9 cellular contexts compared by ENCODE assay signal in the genomic region with DNA sequence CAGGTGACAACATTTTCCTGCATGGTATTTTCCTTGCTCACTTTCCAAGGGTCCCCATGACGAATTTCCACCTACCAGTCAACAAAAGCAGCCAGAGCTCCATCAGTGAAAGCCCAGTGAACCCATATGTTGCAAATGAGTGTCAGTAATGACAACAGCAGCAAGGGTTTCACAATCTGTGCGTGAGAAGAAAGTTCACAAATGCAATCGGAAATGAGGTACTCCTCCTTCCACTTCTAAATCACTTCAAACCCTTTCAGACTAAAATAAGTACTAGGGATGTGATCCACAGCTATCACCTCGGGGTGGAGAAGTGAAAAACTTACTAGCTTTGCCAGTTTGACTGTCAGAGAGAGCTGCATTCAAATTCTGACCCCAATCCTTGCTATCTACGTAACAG. TPM values are rescaled to one million over a fixed set of nuclear protein-coding genes. Genes with fewer than 3 reads are reported as not detected.
A peak's percentile ranks its signal among the peaks of the same experiment; 100 is the strongest.
DNase-seq lines count a peak whose midpoint lies in the region; ATAC-seq and TF ChIP-seq lines count a peak whose summit lies in the region.
"Had no signal": no experiment of that assay in that cellular context is flagged by ENCODE, and none has a peak within 500 bp of the region (broad histone marks: within the 10 kb centered on the region; RNA-seq: fewer than 3 reads in every experiment).

No MANE protein-coding gene starts in this region.

- H3K4me3 ChIP-seq in skeletal muscle cell (ENCODE audit: low read depth, low read length): no peak overlapping the region

- ATAC-seq in GM19043 (IDR thresholded peaks at IDR 0.05; ENCODE audit: low read depth, unreplicated experiment) (peak; percentile 58), HG02885 (IDR thresholded peaks at IDR 0.05; ENCODE audit: poor library complexity, unreplicated experiment) (peak; percentile 87)
- no peak for ATAC-seq in activated CD8-positive, alpha-beta memory T cell treated with anti-CD3 and anti-CD28 coated beads, Interleukin-2, amount 10 ng/mL, durations not matched to agents 7 days and 5 days

- no peak overlapping the region for H3K27ac Mint-ChIP-seq in activated CD8-positive, alpha-beta memory T cell treated with anti-CD3 and anti-CD28 coated beads, Interleukin-2, amount 10 ng/mL, durations not matched to agents 7 days and 5 days

- H3K27me3 Mint-ChIP-seq in activated CD8-positive, alpha-beta memory T cell treated with anti-CD3 and anti-CD28 coated beads, Interleukin-2, amount 10 ng/mL, durations not matched to agents 7 days and 5 days: peaks cover 49% of the 10 kb centered on the region

- peak; percentile 94 for DNase-seq in skeletal muscle cell (ENCODE audit: low read depth)
- no peak for DNase-seq in activated CD8-positive, alpha-beta memory T cell treated with anti-CD3 and anti-CD28 coated beads, Interleukin-2, amount 10 ng/mL, durations not matched to agents 7 days and 5 days
- no peak for DNase-seq in DMS 273 (lab: John Stamatoyannopoulos, UW; ENCODE audit: unreplicated experiment)
- no peak for DNase-seq in medulla oblongata (ENCODE audit: extremely low spot score)
- DNase-seq: activated CD4-positive, CD25-positive, alpha-beta regulatory T cell; erythroblast had no signal

- H3K9me3 Mint-ChIP-seq in activated CD8-positive, alpha-beta memory T cell treated with anti-CD3 and anti-CD28 coated beads, Interleukin-2, amount 10 ng/mL, durations not matched to agents 7 days and 5 days (ENCODE audit: low read depth): no peaks in the 10 kb centered on the region

- CTCF ChIA-PET in activated CD8-positive, alpha-beta memory T cell treated with anti-CD3 and anti-CD28 coated beads, Interleukin-2, amount 10 ng/mL, durations not matched to agents 7 days and 5 days (lab: Charles Lee): no interaction called here

- no peak overlapping the region for H3K4me3 Mint-ChIP-seq in activated CD8-positive, alpha-beta memory T cell treated with anti-CD3 and anti-CD28 coated beads, Interleukin-2, amount 10 ng/mL, durations not matched to agents 7 days and 5 days

- peaks cover 16% of the 10 kb centered on the region for H3K4me1 Mint-ChIP-seq in activated CD8-positive, alpha-beta memory T cell treated with anti-CD3 and anti-CD28 coated beads, Interleukin-2, amount 10 ng/mL, durations not matched to agents 7 days and 5 days

- H3K36me3 Mint-ChIP-seq in activated CD8-positive, alpha-beta memory T cell treated with anti-CD3 and anti-CD28 coated beads, Interleukin-2, amount 10 ng/mL, durations not matched to agents 7 days and 5 days: no peaks in the 10 kb centered on the region

TF ChIP-seq in PFSK-1, 5 proteins besides CTCF, POLR2A, EP300 and RAD21:
- TF ChIP-seq SIN3A (IDR thresholded peaks at IDR 0.05; ENCODE audit: borderline replicate concordance, insufficient read depth, low read length) (no peak), TAF1 (IDR thresholded peaks at IDR 0.05; ENCODE audit: borderline replicate concordance, insufficient read depth, low read length) (no peak), FOXP2 (optimal IDR thresholded peaks at IDR 0.05; ENCODE audit: borderline replicate concordance, extremely low read depth, extremely low read length, insufficient read depth) (peak; percentile 12)

RNA-seq across cellular contexts. Expression of a gene that starts 55.6 kb away (rescaled TPM):
- 16.4 TPM for polyA plus RNA-seq in PFSK-1 (2012; ENCODE audit: insufficient read length, low read depth)
- 10 to 100 TPM; 13.6 to 17.4 TPM for total RNA-seq in activated CD8-positive, alpha-beta memory T cell treated with anti-CD3 and anti-CD28 coated beads, Interleukin-2, amount 10 ng/mL, durations not matched to agents 7 days and 5 days
